8 cellular contexts compared by ENCODE assay signal in genomic region chr19:38402967-38403674, GRCh38. TPM values are rescaled to one million over a fixed set of nuclear protein-coding genes. Genes with fewer than 3 reads are reported as not detected.
DNase-seq lines count a peak whose midpoint lies in the region; ATAC-seq, FAIRE-seq and TF ChIP-seq lines count a peak whose summit lies in the region.

FAM98C (plus strand) TSS chr19:38403093; CDS start chr19:38403154, 61 bp downstream.

- FAIRE-seq in urothelium cell line (lab: Jason Lieb, UNC), result peak; percentile 50

- TF ChIP-seq CTCF in GM13976 (IDR thresholded peaks at IDR 0.05; ENCODE audit: borderline replicate concordance, control extremely low read depth, extremely low read depth, insufficient read depth, missing control alignments), result peak; percentile 99
- peak; percentile 99 for TF ChIP-seq CTCF in left ventricle myocardium inferior (IDR thresholded peaks at IDR 0.05; ENCODE audit: borderline replicate concordance)
- peak; percentile 100 for TF ChIP-seq CTCF in psoas muscle (IDR thresholded peaks at IDR 0.05)

- intact Hi-C loops in left ventricle myocardium inferior (cut with micrococcal nuclease), result loop anchor here (10.0 kb wide), 1 partner anchor 232 kb away; no protein-coding TSS in a partner anchor
- intact Hi-C loops in psoas muscle (cut with DNase I), result loop anchor here in 1 of 2 donors (5.0 kb wide), 1 partner anchor 234 kb away; no protein-coding TSS in a partner anchor

- no peaks in the 10 kb centered on the region for H3K9me3 ChIP-seq in left ventricle myocardium inferior (replicated peaks)
- no peaks in the 10 kb centered on the region for H3K9me3 ChIP-seq in psoas muscle

- DNase-seq in GM13976 (ENCODE audit: low spot score), result peak; percentile 100
- DNase-seq in NCI-H146 (lab: John Stamatoyannopoulos, UW), result peak; percentile 98
- DNase-seq in T-helper 1 cell, result peak; percentile 96 to 99 (median 96)
- peak; percentile 89 for DNase-seq in amniotic epithelial cell (ENCODE audit: low read depth)
- DNase-seq in left ventricle myocardium inferior, result peak; percentile 96
- DNase-seq in psoas muscle, result peak; percentile 96 to 98
- peak; percentile 99 for DNase-seq in urothelium cell line (ENCODE audit: low spot score)

- WGBS in psoas muscle, 3 donors, result 0 to 2% (median 1%) methylated on average over 47 to 82 of the region's 82 CpGs

- H3K27ac ChIP-seq in left ventricle myocardium inferior (replicated peaks) (peak within 1 kb of the TSS; percentile 84), psoas muscle (peak within 1 kb of the TSS; percentile 46)

- peaks cover 18% of the 10 kb centered on the region for H3K4me1 ChIP-seq in left ventricle myocardium inferior
- no peaks in the 10 kb centered on the region for H3K4me1 ChIP-seq in psoas muscle

- H3K4me3 ChIP-seq in left ventricle myocardium inferior (peak within 1 kb of the TSS; percentile 96), psoas muscle (peak within 1 kb of the TSS; percentile 93)

- H3K36me3 ChIP-seq in left ventricle myocardium inferior (peaks cover 26% of the 10 kb centered on the region), psoas muscle (ENCODE audit: insufficient read depth in 1 of 2, low read depth in 1 of 2) (no peaks in the 10 kb centered on the region)

- ATAC-seq in HG02870 (IDR thresholded peaks at IDR 0.05; ENCODE audit: unreplicated experiment) (peak; percentile 86), psoas muscle (peak; percentile 98 to 99 (median 98))

- H3K27me3 ChIP-seq in left ventricle myocardium inferior (ENCODE audit: low read depth), result peaks cover 36% of the 10 kb centered on the region
- peaks cover 0 to 18% (median 4%) of the 10 kb centered on the region in 3 donors for H3K27me3 ChIP-seq in psoas muscle (ENCODE audit: insufficient read depth in 3 of 3, low read length in 2 of 3)

- in situ Hi-C loops in GM13976 (cut with MboI; ENCODE audit: low sequenced_read_pairs, unreplicated experiment), result loop anchor here (25.0 kb wide), 1 partner anchor 234 kb away; the partner anchor contains the start of gene ACTN4

RNA-seq across cellular contexts. Expression of gene FAM98C, which starts in this region (rescaled TPM):
- total RNA-seq in left ventricle myocardium inferior (11.5 TPM), psoas muscle (1 to 10 TPM; 1.1 to 4.5 (median 1.4) TPM)
- 1 to 10 TPM; 1.4 to 6.6 (median 1.8) TPM for polyA plus RNA-seq in psoas muscle

Comparison
In these comparisons a context has a peak if more than half of its experiments do, and no peak if none do; other contexts are left out.
1. Peak in every context shown above with its lines: DNase-seq, ATAC-seq, H3K4me3 ChIP-seq and H3K27ac ChIP-seq.